In genomic region chrX:133495464-133496391, GRCh38 we compare ENCODE assay signal across 11 cellular contexts.
DNase-seq lines count a peak whose midpoint lies in the region; ATAC-seq and TF ChIP-seq lines count a peak whose summit lies in the region.
"Had no signal": no experiment of that assay in that cellular context is flagged by ENCODE, and none has a peak within 500 bp of the region (broad histone marks: within the 10 kb centered on the region; RNA-seq: fewer than 3 reads in every experiment).

No MANE protein-coding gene starts in this region.

- H3K4me1 Mint-ChIP-seq in activated CD8-positive, alpha-beta memory T cell treated with anti-CD3 and anti-CD28 coated beads, Interleukin-2, amount 10 ng/mL, durations not matched to agents 7 days and 5 days = no peaks in the 10 kb centered on the region

- DNase-seq in AG08395 (ENCODE audit: low spot score) = peak; percentile 67
- DNase-seq in amniotic stem cell (lab: John Stamatoyannopoulos, UW) = peak; percentile 15
- peak; percentile 8 for DNase-seq in globus pallidus (ENCODE audit: low spot score)
- DNase-seq in ovary = peak; percentile 51 to 78 (median 59)
- DNase-seq in activated CD8-positive, alpha-beta memory T cell treated with anti-CD3 and anti-CD28 coated beads, Interleukin-2, amount 10 ng/mL, durations not matched to agents 7 days and 5 days = no peak
- no peak for DNase-seq in effector CD4-positive, alpha-beta T cell
- DNase-seq: GDM1 had no signal

- no peaks in the 10 kb centered on the region for H3K27me3 ChIP-seq in ovary
- H3K27me3 ChIP-seq: cardiac muscle cell had no signal

- 31 to 34% (median 33%) methylated on average over 16 of the region's 16 CpGs for WGBS in ovary, 3 donors

- no peak overlapping the region for H3K27ac Mint-ChIP-seq in activated CD8-positive, alpha-beta memory T cell treated with anti-CD3 and anti-CD28 coated beads, Interleukin-2, amount 10 ng/mL, durations not matched to agents 7 days and 5 days
- H3K27ac Mint-ChIP-seq: T-helper 2 cell treated with Interferon-gamma antibody and Interleukin-4, amounts not matched to agents 5 μg/mL and 100 μg/mL, for 36 hours had no signal

- no peaks in the 10 kb centered on the region for H3K36me3 Mint-ChIP-seq in activated CD8-positive, alpha-beta memory T cell treated with anti-CD3 and anti-CD28 coated beads, Interleukin-2, amount 10 ng/mL, durations not matched to agents 7 days and 5 days

- no peak overlapping the region for H3K4me3 Mint-ChIP-seq in activated CD8-positive, alpha-beta memory T cell treated with anti-CD3 and anti-CD28 coated beads, Interleukin-2, amount 10 ng/mL, durations not matched to agents 7 days and 5 days
- H3K4me3 Mint-ChIP-seq: T-helper 2 cell treated with Interferon-gamma antibody and Interleukin-4, amounts not matched to agents 5 μg/mL and 100 μg/mL, for 36 hours had no signal

- H3K36me3 ChIP-seq in ovary = no peaks in the 10 kb centered on the region
- H3K36me3 ChIP-seq: cardiac muscle cell had no signal

- TF ChIP-seq CTCF in ovary (IDR thresholded peaks at IDR 0.05) = no peak

- peak overlapping the region in 1 of 2 donors; percentile 5 for H3K27ac ChIP-seq in ovary
- H3K27ac ChIP-seq: cardiac muscle cell had no signal

- TF ChIP-seq EP300 in ovary (IDR thresholded peaks at IDR 0.05) = no peak

- ATAC-seq in GM19328 (IDR thresholded peaks at IDR 0.05; ENCODE audit: unreplicated experiment) (no peak), HG02623 (IDR thresholded peaks at IDR 0.05; ENCODE audit: unreplicated experiment) (no peak)
- no peak for ATAC-seq in activated CD8-positive, alpha-beta memory T cell treated with anti-CD3 and anti-CD28 coated beads, Interleukin-2, amount 10 ng/mL, durations not matched to agents 7 days and 5 days

- intact Hi-C loops in ovary (cut with DNase I) = no loop called here

- TF ChIP-seq POLR2A in ovary (IDR thresholded peaks at IDR 0.05) = no peak

- no peaks in the 10 kb centered on the region for H3K9me3 ChIP-seq in ovary

- CTCF ChIA-PET in activated CD8-positive, alpha-beta memory T cell treated with anti-CD3 and anti-CD28 coated beads, Interleukin-2, amount 10 ng/mL, durations not matched to agents 7 days and 5 days (lab: Charles Lee) = no interaction called here

- no peaks in the 10 kb centered on the region for H3K9me3 Mint-ChIP-seq in activated CD8-positive, alpha-beta memory T cell treated with anti-CD3 and anti-CD28 coated beads, Interleukin-2, amount 10 ng/mL, durations not matched to agents 7 days and 5 days (ENCODE audit: low read depth)
- H3K9me3 Mint-ChIP-seq: T-helper 2 cell treated with Interferon-gamma antibody and Interleukin-4, amounts not matched to agents 5 μg/mL and 100 μg/mL, for 36 hours had no signal

- H3K4me3 ChIP-seq in ovary = no peak overlapping the region
- H3K4me3 ChIP-seq: cardiac muscle cell had no signal

- H3K27me3 Mint-ChIP-seq in activated CD8-positive, alpha-beta memory T cell treated with anti-CD3 and anti-CD28 coated beads, Interleukin-2, amount 10 ng/mL, durations not matched to agents 7 days and 5 days = no peaks in the 10 kb centered on the region

- no peaks in the 10 kb centered on the region for H3K4me1 ChIP-seq in ovary (ENCODE audit: insufficient read depth)

Comparison
In these comparisons a context has a peak if more than half of its experiments do, and no peak if none do; other contexts are left out.
1. DNase-seq: peak in AG08395 (single experiment), amniotic stem cell (single experiment), globus pallidus (single experiment) and ovary (5 of 5); none in activated CD8-positive, alpha-beta memory T cell treated with anti-CD3 and anti-CD28 coated beads, Interleukin-2, amount 10 ng/mL, durations not matched to agents 7 days and 5 days (single experiment) and effector CD4-positive, alpha-beta T cell (single experiment).